ENCODE assay signal across 1 cellular context in genomic region chr15:98311566-98312188, GRCh38.
TF ChIP-seq lines count a peak whose summit lies in the region.

No MANE protein-coding gene starts in this region.

TF ChIP-seq in IMR-90, 13 proteins besides CTCF, POLR2A, EP300 and RAD21:
- no peak for TF ChIP-seq MAFK (IDR thresholded peaks at IDR 0.05; ENCODE audit: low read depth, low read length)
- no peak for TF ChIP-seq ELK1 (IDR thresholded peaks at IDR 0.05; ENCODE audit: borderline replicate concordance, low read depth, low read length)
- no peak for TF ChIP-seq CHD1 (IDR thresholded peaks at IDR 0.05; ENCODE audit: low read depth, low read length)
- TF ChIP-seq BHLHE40 (IDR thresholded peaks at IDR 0.05; ENCODE audit: low read depth, low read length) = no peak
- TF ChIP-seq CEBPB (IDR thresholded peaks at IDR 0.05; ENCODE audit: low read depth, low read length) = peak; percentile 83
- TF ChIP-seq SMC3 (IDR thresholded peaks at IDR 0.05; ENCODE audit: low read depth, low read length) = peak; percentile 61
